Comparison of ENCODE assay signal across 29 cellular contexts in genomic region chr6:34125939-34126338, GRCh38. TPM values are rescaled to one million over a fixed set of nuclear protein-coding genes. Genes with fewer than 3 reads are reported as not detected.
"Had no signal": no experiment of that assay in that cellular context is flagged by ENCODE, and none has a peak within 500 bp of the region (broad histone marks: within the 10 kb centered on the region; RNA-seq: fewer than 3 reads in every experiment).

No MANE protein-coding gene starts in this region.

- ATAC-seq: effector memory CD8-positive, alpha-beta T cell; esophagus mucosa; gastrocnemius medialis; heart right ventricle; left cardiac atrium; left lung; left ventricle myocardium superior; lower lobe of right lung had no signal

- H3K9me3 ChIP-seq: colonic mucosa, esophagus squamous epithelium, gastrocnemius medialis, heart right ventricle, left lung, lower lobe of right lung had no signal

- H3K27ac ChIP-seq: colonic mucosa, epithelial cell of prostate, esophagus squamous epithelium, gastrocnemius medialis, heart right ventricle, left lung, lower lobe of right lung had no signal

- DNase-seq: colonic mucosa; cortex of kidney; effector CD8-positive, alpha-beta T cell; effector memory CD8-positive, alpha-beta T cell; endodermal cell; erythroblast; esophagus squamous epithelium; foreskin fibroblast; foreskin melanocyte; gastrocnemius medialis; glutamatergic neuron; head of caudate nucleus; heart right ventricle; hippocampal formation; left cardiac atrium; left lung; left ventricle myocardium superior; lower lobe of right lung; mesendoderm; midbrain had no signal

- H3K36me3 ChIP-seq: colonic mucosa, esophagus squamous epithelium, gastrocnemius medialis, heart right ventricle, left lung, lower lobe of right lung had no signal

- H3K4me3 ChIP-seq: colonic mucosa, esophagus squamous epithelium, gastrocnemius medialis, heart right ventricle, left lung, lower lobe of right lung had no signal

- H3K27me3 ChIP-seq: colonic mucosa had no signal

- FAIRE-seq: endometrium, islet of Langerhans, keratinocyte had no signal

- H3K4me1 ChIP-seq: colonic mucosa, esophagus squamous epithelium, gastrocnemius medialis, heart right ventricle, left lung, lower lobe of right lung had no signal

RNA-seq across cellular contexts. Expression of gene GRM4, which starts 19.9 kb away (rescaled TPM):
- total RNA-seq: esophagus mucosa, esophagus squamous epithelium, glomerular endothelial cell, heart right ventricle, kidney epithelial cell, left cardiac atrium, left lung, left ventricle myocardium superior, lower lobe of right lung, lung microvascular endothelial cell, mucosa of gallbladder had no signal
- polyA plus RNA-seq: heart right ventricle, keratinocyte had no signal
